ENCODE assay signal across 9 cellular contexts in the genomic region with DNA sequence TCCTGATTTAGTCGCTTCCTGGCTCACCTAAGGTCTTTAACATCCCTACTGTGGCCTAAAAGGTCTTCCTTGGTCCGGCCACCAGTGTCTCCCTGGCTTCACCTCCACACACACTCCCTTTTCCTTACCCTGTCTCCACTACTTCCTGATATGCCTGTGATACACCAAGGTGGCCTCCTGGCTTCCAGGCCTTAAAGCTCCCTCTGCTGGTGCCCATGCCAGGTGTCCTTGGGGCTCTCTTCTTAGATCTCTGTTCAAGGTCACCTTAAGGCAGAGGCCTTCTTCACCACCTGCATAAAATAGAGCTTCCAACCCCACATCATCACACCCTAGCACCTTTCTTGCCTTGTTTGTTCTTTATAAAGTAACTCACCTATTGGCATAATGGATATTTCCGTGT.
DNase-seq lines count a peak whose midpoint lies in the region; ATAC-seq, FAIRE-seq and TF ChIP-seq lines count a peak whose summit lies in the region.
"Had no signal": no experiment of that assay in that cellular context is flagged by ENCODE, and none has a peak within 500 bp of the region (broad histone marks: within the 10 kb centered on the region; RNA-seq: fewer than 3 reads in every experiment).

No MANE protein-coding gene starts in this region.

- ATAC-seq in GM18861 (IDR thresholded peaks at IDR 0.05; ENCODE audit: unreplicated experiment), result no peak
- no peak for ATAC-seq in T-cell (replicated peaks in 1 of 4)

- no peaks in the 10 kb centered on the region for H3K27me3 Mint-ChIP-seq in T-cell

- no peak for DNase-seq in GM12892 (ENCODE audit: insufficient read length)
- DNase-seq in NCI-H69 (lab: John Stamatoyannopoulos, UW), result peak; percentile 87
- DNase-seq in endothelial cell of umbilical vein (ENCODE audit: low read depth, low spot score), result peak; percentile 32
- DNase-seq in vagina (ENCODE audit: extremely low spot score in 2 of 2), result no peak
- no peak for DNase-seq in dorsolateral prefrontal cortex
- DNase-seq in T-cell, result no peak
- DNase-seq: cerebellar nuclear complex had no signal

- no peaks in the 10 kb centered on the region for H3K4me1 Mint-ChIP-seq in T-cell

- H3K4me3 ChIP-seq in endothelial cell of umbilical vein (replicated peaks in 1 of 3; ENCODE audit: insufficient read depth in 1 of 3, low read depth in 1 of 3, low read length in 3 of 3) (no peak overlapping the region), vagina (no peak overlapping the region), dorsolateral prefrontal cortex (no peak overlapping the region)

- no peak for TF ChIP-seq POLR2A in GM12892 (IDR thresholded peaks at IDR 0.05; ENCODE audit: low read depth, low read length)
- TF ChIP-seq POLR2A in endothelial cell of umbilical vein (IDR thresholded peaks at IDR 0.05; ENCODE audit: low read depth, low read length), result no peak
- TF ChIP-seq POLR2A in vagina (IDR thresholded peaks at IDR 0.05), result no peak

- H3K9me3 ChIP-seq in endothelial cell of umbilical vein (replicated peaks; ENCODE audit: control insufficient read depth, insufficient read depth, low read length), result no peaks in the 10 kb centered on the region
- H3K9me3 ChIP-seq in vagina, result no peaks in the 10 kb centered on the region

- CTCF ChIA-PET in endothelial cell of umbilical vein (lab: Charles Lee), result interaction anchor here (1.0 to 1.9 kb wide), 6 partner anchors 26 to 409 kb away, joined by 3 to 14 read pairs (median 5); no protein-coding TSS in a partner anchor
- CTCF ChIA-PET in T-cell (lab: Charles Lee), result no interaction called here

- H3K4me1 ChIP-seq in endothelial cell of umbilical vein (ENCODE audit: control insufficient read depth, extremely low read depth, insufficient read depth, low read length) (no peaks in the 10 kb centered on the region), vagina (no peaks in the 10 kb centered on the region)

- H3K27me3 ChIP-seq in endothelial cell of umbilical vein (ENCODE audit: control insufficient read depth in 2 of 2, insufficient read depth in 2 of 2, low read length in 2 of 2) (no peaks in the 10 kb centered on the region), vagina (no peaks in the 10 kb centered on the region), dorsolateral prefrontal cortex (no peaks in the 10 kb centered on the region)

- H3K4me2 ChIP-seq in endothelial cell of umbilical vein (ENCODE audit: insufficient read depth, low read length), result no peak overlapping the region

- no peak overlapping the region for H3K9ac ChIP-seq in endothelial cell of umbilical vein (replicated peaks; ENCODE audit: extremely low read depth, insufficient read depth, low read length)

- no peaks in the 10 kb centered on the region for H4K20me1 ChIP-seq in endothelial cell of umbilical vein (replicated peaks; ENCODE audit: control insufficient read depth, extremely low read depth, insufficient read depth, low read length)

- peak overlapping the region; percentile 8 for H2AFZ ChIP-seq in endothelial cell of umbilical vein (ENCODE audit: low read depth, low read length)

- no TSS peak for BruUV-seq in endothelial cell of umbilical vein (replicated peaks; lab: Mats Ljungman, UMichigan)

- intact Hi-C loops in endothelial cell of umbilical vein (cut with micrococcal nuclease), result loop anchor here (1.0 kb wide), 2 partner anchors 291 to 410 kb away; no protein-coding TSS in a partner anchor
- intact Hi-C loops in vagina (cut with DNase I), result no loop called here
- intact Hi-C loops in dorsolateral prefrontal cortex (cut with DNase I), result no loop called here

- no peak overlapping the region for H3K27ac ChIP-seq in 22Rv1
- no peak overlapping the region for H3K27ac ChIP-seq in endothelial cell of umbilical vein (ENCODE audit: insufficient read depth, low read depth, low read length)
- no peak overlapping the region for H3K27ac ChIP-seq in vagina
- no peak overlapping the region for H3K27ac ChIP-seq in dorsolateral prefrontal cortex

- peak; percentile 54 for TF ChIP-seq CTCF in 22Rv1 (IDR thresholded peaks at IDR 0.05)
- TF ChIP-seq CTCF in endothelial cell of umbilical vein (IDR thresholded peaks at IDR 0.05; ENCODE audit: extremely low read depth in 1 of 2, insufficient read depth in 1 of 2, low read depth in 1 of 2, low read length in 2 of 2), result peak; percentile 21 to 42
- TF ChIP-seq CTCF in vagina (IDR thresholded peaks at IDR 0.05), result no peak
- peak in 24 of 56 donors; percentile 7 to 47 (median 23) for TF ChIP-seq CTCF in dorsolateral prefrontal cortex (IDR thresholded peaks at IDR 0.05 in 54 of 56, conservative IDR thresholded peaks at IDR 0.05 in 2 of 56; ENCODE audit: low read depth in 1 of 56, partially characterized antibody in 56 of 56)

- no peaks in the 10 kb centered on the region for H3K79me2 ChIP-seq in endothelial cell of umbilical vein (ENCODE audit: control insufficient read depth, insufficient read depth, low read length)

- peak; percentile 44 for FAIRE-seq in GM12892 (lab: Jason Lieb, UNC)
- FAIRE-seq in endothelial cell of umbilical vein (lab: Jason Lieb, UNC), result peak; percentile 33

- H3K36me3 Mint-ChIP-seq in T-cell, result no peaks in the 10 kb centered on the region

- no peaks in the 10 kb centered on the region for H3K9me1 ChIP-seq in endothelial cell of umbilical vein (replicated peaks; ENCODE audit: control insufficient read depth, extremely low read depth, insufficient read depth, low read length)

- dilution Hi-C loops in endothelial cell of umbilical vein (cut with MboI; ENCODE audit: extremely low pct_ligation_motif_present, low sequenced_read_pairs), result no loop called here

- H3K9me3 Mint-ChIP-seq in T-cell, result peaks cover 0 to 6% (median 0%) of the 10 kb centered on the region in 3 donors

- H3K36me3 ChIP-seq in endothelial cell of umbilical vein (ENCODE audit: control insufficient read depth in 2 of 2, extremely low read depth in 1 of 2, insufficient read depth in 2 of 2, low read length in 2 of 2) (no peaks in the 10 kb centered on the region), vagina (no peaks in the 10 kb centered on the region)

- H3K4me3 Mint-ChIP-seq in T-cell, result no peak overlapping the region

- POLR2A ChIA-PET in endothelial cell of umbilical vein (lab: Charles Lee), result no interaction called here
- POLR2A ChIA-PET in T-cell (lab: Charles Lee), result no interaction called here

- no peak overlapping the region for H3K27ac Mint-ChIP-seq in T-cell

TF ChIP-seq in endothelial cell of umbilical vein, 7 proteins besides CTCF, POLR2A, EP300 and RAD21:
- no peak for TF ChIP-seq JUN (IDR thresholded peaks at IDR 0.05; ENCODE audit: borderline replicate concordance, insufficient read depth, insufficient read length, low read depth)
- TF ChIP-seq GATA2 (IDR thresholded peaks at IDR 0.05; ENCODE audit: insufficient read depth, insufficient read length, low read depth, low read length), result no peak
- TF ChIP-seq POLR2AphosphoS5 (IDR thresholded peaks at IDR 0.05; ENCODE audit: insufficient read depth, low read depth, low read length), result no peak
- TF ChIP-seq MYC (IDR thresholded peaks at IDR 0.05; ENCODE audit: low read depth, low read length), result no peak
- TF ChIP-seq MAX (IDR thresholded peaks at IDR 0.05; ENCODE audit: insufficient read depth, insufficient read length), result no peak
- TF ChIP-seq FOS (IDR thresholded peaks at IDR 0.05; ENCODE audit: borderline replicate concordance, insufficient read depth, low read length), result no peak
- TF ChIP-seq EZH2 (IDR thresholded peaks at IDR 0.05; ENCODE audit: borderline replicate concordance, low read depth, low read length, severe bottlenecking), result no peak

Comparison
In these comparisons a context has a peak if more than half of its experiments do, and no peak if none do; other contexts are left out.
1. CTCF ChIP-seq: peak in 22Rv1 (single experiment) and endothelial cell of umbilical vein (2 of 2); none in vagina (0 of 3).
2. DNase-seq: peak in NCI-H69 (single experiment) and endothelial cell of umbilical vein (single experiment); none in GM12892 (single experiment), vagina (0 of 2), dorsolateral prefrontal cortex (0 of 10) and T-cell (0 of 34).